Comparison of ENCODE assay signal across 1 cellular context in the genomic region with DNA sequence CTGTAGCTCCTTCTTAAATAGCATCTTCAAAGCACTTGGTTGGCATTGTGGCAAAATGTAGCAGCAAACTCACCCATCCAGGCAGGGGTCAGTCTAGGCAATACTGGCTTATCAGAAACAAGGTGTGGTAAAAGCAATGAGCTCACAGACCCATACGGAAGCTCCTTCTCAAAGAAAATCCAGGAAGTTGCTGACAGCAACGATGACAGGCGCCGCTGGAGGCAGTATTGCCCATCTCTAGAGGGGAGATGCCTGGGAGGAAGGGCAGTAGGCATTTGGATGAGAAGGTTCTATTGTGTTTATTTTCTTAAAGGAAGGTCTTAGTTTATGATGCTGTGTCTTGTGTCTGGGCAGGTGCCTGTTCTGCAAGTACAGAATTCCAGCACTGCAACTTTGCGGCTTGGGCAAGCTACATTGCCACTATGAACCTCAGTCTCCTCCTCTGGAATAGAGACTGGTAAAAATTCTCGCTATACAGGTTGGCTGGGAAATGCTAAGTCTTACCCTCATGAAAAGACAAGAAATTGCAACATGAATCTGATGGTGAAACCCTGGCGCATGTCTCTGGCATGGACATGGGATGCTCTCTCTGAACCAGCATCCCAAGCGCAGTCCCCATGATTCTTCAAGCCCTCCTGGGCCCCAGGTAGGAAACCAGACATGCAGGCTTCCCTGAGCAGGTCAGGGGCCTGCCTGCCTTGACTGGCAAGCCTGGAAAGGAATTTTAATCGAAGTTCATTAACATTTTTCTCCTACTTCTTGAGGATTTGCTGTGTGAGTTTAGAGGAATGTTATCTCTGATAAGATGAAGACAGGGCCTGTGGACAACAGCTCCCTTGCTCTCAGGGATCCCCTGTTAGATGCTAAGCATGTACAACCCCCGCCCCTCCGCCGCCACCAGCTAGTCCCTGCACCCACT.
A peak's percentile ranks its signal among the peaks of the same experiment; 100 is the strongest.
TF ChIP-seq lines count a peak whose summit lies in the region.

No MANE protein-coding gene starts in this region.

TF ChIP-seq in K562, 482 proteins besides CTCF, POLR2A, EP300 and RAD21 (continued from another document):
- TF ChIP-seq GTF2E2 (tag; IDR thresholded peaks at IDR 0.05) (no peak), RCOR1 (IDR thresholded peaks at IDR 0.05; ENCODE audit: borderline replicate concordance in 1 of 2, low read depth in 2 of 2, low read length in 2 of 2) (peak in 1 of 2 experiments; percentile 64; a peak in 2 of 4 replicates), ZNF444 (CRISPR knock-in tag; IDR thresholded peaks at IDR 0.05) (no peak)
